In genomic region chr2:219252084-219252483, GRCh38 we compare ENCODE assay signal across 8 cellular contexts. TPM values are rescaled to one million over a fixed set of nuclear protein-coding genes. Genes with fewer than 3 reads are reported as not detected.
DNase-seq lines count a peak whose midpoint lies in the region; ATAC-seq, FAIRE-seq and TF ChIP-seq lines count a peak whose summit lies in the region.

No MANE protein-coding gene starts in this region.

- peak overlapping the region; percentile 56 to 93 (median 87) for H3K4me3 ChIP-seq in Peyer's patch
- H3K4me3 ChIP-seq in pancreas, result peak overlapping the region in 2 of 4 donors; percentile 58 to 82
- H3K4me3 ChIP-seq in testis, result no peak overlapping the region

- FAIRE-seq in pancreas (lab: Jason Lieb, UNC), result no peak

- DNase-seq in Daoy (ENCODE audit: low read depth), result peak; percentile 28
- peak in 1 of 3 donors; percentile 69 for DNase-seq in Peyer's patch
- no peak for DNase-seq in central memory CD8-positive, alpha-beta T cell (ENCODE audit: low spot score in 2 of 2)
- DNase-seq in pancreas, result peak in 1 of 6 donors; percentile 50
- no peak for DNase-seq in amniotic stem cell (lab: John Stamatoyannopoulos, UW)
- DNase-seq in testis, result no peak
- DNase-seq in NCI-H2227 treated with DMSO at 0.1 percent for 48 hours (lab: John Stamatoyannopoulos, UW), result no peak

- H3K9me3 ChIP-seq in Peyer's patch, result no peaks in the 10 kb centered on the region
- H3K9me3 ChIP-seq in pancreas, result no peaks in the 10 kb centered on the region
- no peaks in the 10 kb centered on the region for H3K9me3 ChIP-seq in testis

- WGBS in pancreas, 2 donors, result 50 to 52% methylated on average over 5 of the region's 5 CpGs
- whole genome bisulfite sequencing in testis, 2 donors, result 75 to 81% methylated on average over 5 of the region's 5 CpGs

- no peaks in the 10 kb centered on the region for H3K9me3 Mint-ChIP-seq in central memory CD8-positive, alpha-beta T cell

- H3K4me3 Mint-ChIP-seq in central memory CD8-positive, alpha-beta T cell, result peak overlapping the region; percentile 78

- H3K36me3 ChIP-seq in Peyer's patch, result peaks cover 0 to 13% (median 0%) of the 10 kb centered on the region in 3 donors
- peaks cover 0 to 5% (median 0%) of the 10 kb centered on the region in 3 donors for H3K36me3 ChIP-seq in pancreas
- no peaks in the 10 kb centered on the region for H3K36me3 ChIP-seq in testis (ENCODE audit: low read depth, missing control alignments)

- peak overlapping the region; percentile 91 for H3K27ac Mint-ChIP-seq in central memory CD8-positive, alpha-beta T cell (ENCODE audit: low read depth)

- peak in 2 of 6 experiments; percentile 3 to 28 for TF ChIP-seq CTCF in Peyer's patch (IDR thresholded peaks at IDR 0.05)
- no peak for TF ChIP-seq CTCF in pancreas (IDR thresholded peaks at IDR 0.05)
- TF ChIP-seq CTCF in testis (IDR thresholded peaks at IDR 0.05), result no peak

- intact Hi-C loops in pancreas (cut with DNase I) (no loop called here), testis (cut with DNase I; ENCODE audit: low total_unique reads) (no loop called here)

- H3K27me3 ChIP-seq in Peyer's patch (no peaks in the 10 kb centered on the region), pancreas (no peaks in the 10 kb centered on the region), testis (no peaks in the 10 kb centered on the region)

- H3K4me1 ChIP-seq in Peyer's patch (peaks cover 7 to 69% (median 41%) of the 10 kb centered on the region in 4 donors), pancreas (peaks cover 26 to 56% (median 32%) of the 10 kb centered on the region in 3 donors), testis (peaks cover 15% of the 10 kb centered on the region)

- peaks cover 67% of the 10 kb centered on the region for H3K36me3 Mint-ChIP-seq in central memory CD8-positive, alpha-beta T cell (ENCODE audit: insufficient read depth)

- no peaks in the 10 kb centered on the region for H3K27me3 Mint-ChIP-seq in central memory CD8-positive, alpha-beta T cell

- H3K27ac ChIP-seq in Peyer's patch, result peak overlapping the region; percentile 81 to 98 (median 91)
- peak overlapping the region in 3 of 4 donors; percentile 26 to 89 (median 80) for H3K27ac ChIP-seq in pancreas
- no peak overlapping the region for H3K27ac ChIP-seq in testis

- TF ChIP-seq POLR2A in Peyer's patch (IDR thresholded peaks at IDR 0.05) (no peak), testis (IDR thresholded peaks at IDR 0.05) (no peak)

- H3K4me1 Mint-ChIP-seq in central memory CD8-positive, alpha-beta T cell, result peaks cover 64% of the 10 kb centered on the region

- ATAC-seq in central memory CD8-positive, alpha-beta T cell (replicated peaks; ENCODE audit: extremely low read depth, poor library complexity, severe bottlenecking), result no peak
- ATAC-seq in pancreas, result no peak
- no peak for ATAC-seq in GM21423 (IDR thresholded peaks at IDR 0.05; ENCODE audit: unreplicated experiment)

RNA-seq across cellular contexts. Expression of gene TUBA4B, which starts 1.0 kb away (rescaled TPM):
- total RNA-seq in Daoy (2014; rRNA removed; shearing (Covaris generic)), result not detected in 2 replicates
- not detected for total RNA-seq in Peyer's patch
- not detected for total RNA-seq in pancreas
- polyA plus RNA-seq in pancreas, result not detected
- under 1 TPM in 1 of 2 donors, not detected in 1; 0.25 TPM for total RNA-seq in testis
- polyA plus RNA-seq in testis (ENCODE audit: insufficient read depth, low read depth, low replicate concordance), result 1.6 TPM

RNA-seq across cellular contexts. Expression of gene TUBA4A, which starts 1.6 kb away (rescaled TPM):
- total RNA-seq in Daoy (2014; rRNA removed; shearing (Covaris generic)), result 65.0 and 79.9 TPM in 2 replicates
- 100 to 1,000 TPM in 3 of 4 donors, 10 to 100 TPM in 1; 49.5 to 137 (median 129) TPM for total RNA-seq in Peyer's patch
- 10 to 100 TPM; 12.2 to 19.5 (median 13.3) TPM for total RNA-seq in pancreas
- polyA plus RNA-seq in pancreas, result 10 to 100 TPM; 15.6 to 51.5 TPM
- total RNA-seq in testis, result 10 to 100 TPM; 27.0 to 47.6 TPM
- polyA plus RNA-seq in testis (ENCODE audit: insufficient read depth, low read depth, low replicate concordance), result 90.0 TPM

RNA-seq across cellular contexts. Expression of gene STK16, which starts 6.8 kb away (rescaled TPM):
- 5.4 and 8.9 TPM in 2 replicates for total RNA-seq in Daoy (2014; rRNA removed; shearing (Covaris generic))
- total RNA-seq in Peyer's patch (10 to 100 TPM; 19.4 to 27.1 (median 24.3) TPM), pancreas (10 to 100 TPM; 14.7 to 18.5 (median 16.8) TPM), testis (10 to 100 TPM; 29.1 to 32.6 TPM)
- polyA plus RNA-seq in pancreas (10 to 100 TPM; 17.1 to 28.4 TPM), testis (ENCODE audit: insufficient read depth, low read depth, low replicate concordance) (63.0 TPM)

RNA-seq across cellular contexts. Expression of gene GLB1L, which starts 6.8 kb away (rescaled TPM):
- total RNA-seq in Daoy (2014; rRNA removed; shearing (Covaris generic)), result 2.7 and 3.2 TPM in 2 replicates
- total RNA-seq in Peyer's patch (1 to 10 TPM in 3 of 4 donors, not detected in 1; 2.7 to 9.5 (median 7.0) TPM), pancreas (1 to 10 TPM; 1.8 to 4.1 (median 2.3) TPM), testis (100 to 1,000 TPM in 1 of 2 donors, 10 to 100 TPM in 1; 70.9 to 109 TPM)
- polyA plus RNA-seq in pancreas (1 to 10 TPM; 4.3 to 6.9 TPM), testis (ENCODE audit: insufficient read depth, low read depth, low replicate concordance) (224 TPM)

RNA-seq across cellular contexts. Expression of gene ANKZF1, which starts 22.5 kb away (rescaled TPM):
- 25.2 and 25.8 TPM in 2 replicates for total RNA-seq in Daoy (2014; rRNA removed; shearing (Covaris generic))
- 100 to 1,000 TPM in 3 of 4 donors, 10 to 100 TPM in 1; 79.9 to 338 (median 164) TPM for total RNA-seq in Peyer's patch
- total RNA-seq in pancreas, result 10 to 100 TPM; 17.7 to 36.5 (median 28.7) TPM
- 10 to 100 TPM; 66.0 to 85.0 TPM for polyA plus RNA-seq in pancreas
- 10 to 100 TPM; 50.9 to 56.4 TPM for total RNA-seq in testis
- 27.9 TPM for polyA plus RNA-seq in testis (ENCODE audit: insufficient read depth, low read depth, low replicate concordance)

Comparison
In these comparisons a context has a peak if more than half of its experiments do, and no peak if none do; other contexts are left out.
1. H3K27ac ChIP-seq: peak in Peyer's patch (4 of 4) and pancreas (3 of 4); none in testis (0 of 2).
2. H3K4me3 ChIP-seq: peak in Peyer's patch (4 of 4); none in testis (0 of 2).